Comparison of ENCODE assay signal across 8 cellular contexts in genomic region chr20:3846378-3846739, GRCh38. TPM values are rescaled to one million over a fixed set of nuclear protein-coding genes. Genes with fewer than 3 reads are reported as not detected.
DNase-seq lines count a peak whose midpoint lies in the region; ATAC-seq and TF ChIP-seq lines count a peak whose summit lies in the region.

No MANE protein-coding gene starts in this region.

- H3K79me2 ChIP-seq in hepatocyte, result peaks cover 43% of the 10 kb centered on the region

- TF ChIP-seq CTCF in hepatocyte (IDR thresholded peaks at IDR 0.05; ENCODE audit: poor library complexity), result no peak

- peak overlapping the region; percentile 100 for H2AFZ ChIP-seq in hepatocyte

- H3K4me3 Mint-ChIP-seq in activated CD4-positive, alpha-beta memory T cell treated with anti-CD3 and anti-CD28 coated beads, Interleukin-2, amount 10 ng/mL, durations not matched to agents 7 days and 5 days, result peak overlapping the region; percentile 87

- H3K36me3 ChIP-seq in H7 (replicated peaks; ENCODE audit: control insufficient read depth, insufficient read depth, low read length), result no peaks in the 10 kb centered on the region
- no peaks in the 10 kb centered on the region for H3K36me3 ChIP-seq in hepatocyte (replicated peaks; ENCODE audit: insufficient read depth, low read depth)

- no peak for ATAC-seq in HG03039 (IDR thresholded peaks at IDR 0.05; ENCODE audit: unreplicated experiment)
- no peak for ATAC-seq in GM18517 (IDR thresholded peaks at IDR 0.05; ENCODE audit: unreplicated experiment)
- ATAC-seq in GM21825 (IDR thresholded peaks at IDR 0.05; ENCODE audit: unreplicated experiment), result no peak

- DNase-seq in H7 (no peak), hepatocyte (ENCODE audit: low spot score) (no peak), NCI-H1694 treated with DMSO at 0.1 percent for 48 hours (lab: John Stamatoyannopoulos, UW) (no peak)
- no peak for DNase-seq in activated CD4-positive, alpha-beta memory T cell treated with anti-CD3 and anti-CD28 coated beads, Interleukin-2, amount 10 ng/mL, durations not matched to agents 7 days and 5 days

- CTCF ChIA-PET in activated CD4-positive, alpha-beta memory T cell treated with anti-CD3 and anti-CD28 coated beads, Interleukin-2, amount 10 ng/mL, durations not matched to agents 7 days and 5 days (lab: Charles Lee), result interaction anchor here (0.9 kb wide), 1 partner anchor 59 kb away, joined by 3 read pairs; no protein-coding TSS in a partner anchor

- H3K27ac ChIP-seq in hepatocyte, result peak overlapping the region; percentile 97
- peak overlapping the region; percentile 42 to 97 (median 91) for H3K27ac ChIP-seq in skin epidermis

- no peaks in the 10 kb centered on the region for H3K4me1 ChIP-seq in hepatocyte (ENCODE audit: insufficient read depth)

- peak overlapping the region; percentile 79 for H3K27ac Mint-ChIP-seq in activated CD4-positive, alpha-beta memory T cell treated with anti-CD3 and anti-CD28 coated beads, Interleukin-2, amount 10 ng/mL, durations not matched to agents 7 days and 5 days

- no peaks in the 10 kb centered on the region for H3K9me2 ChIP-seq in hepatocyte (replicated peaks; ENCODE audit: insufficient read depth)

- no peaks in the 10 kb centered on the region for H3K9me3 ChIP-seq in hepatocyte (ENCODE audit: low read depth)

- POLR2A ChIA-PET in activated CD4-positive, alpha-beta memory T cell treated with anti-CD3 and anti-CD28 coated beads, Interleukin-2, amount 10 ng/mL, durations not matched to agents 7 days and 5 days (lab: Charles Lee), result interaction anchor here (1.1 kb wide), 1 partner anchor 26 kb away, joined by 5 read pairs; the partner anchor contains the start of gene AP5S1

- no peaks in the 10 kb centered on the region for H4K20me1 ChIP-seq in hepatocyte (ENCODE audit: insufficient read depth, poor library complexity, severe bottlenecking)

- no peaks in the 10 kb centered on the region for H3K27me3 ChIP-seq in H7 (ENCODE audit: control insufficient read depth, insufficient read depth, low read length)
- no peaks in the 10 kb centered on the region for H3K27me3 ChIP-seq in hepatocyte

- peak overlapping the region; percentile 99 for H3K4me2 ChIP-seq in hepatocyte

- 1% methylated on average over 14 of the region's 22 CpGs for WGBS in hepatocyte (ENCODE audit: low lambda C conversion rate, missing lambda C conversion rate)

- no peaks in the 10 kb centered on the region for H3K27me3 Mint-ChIP-seq in activated CD4-positive, alpha-beta memory T cell treated with anti-CD3 and anti-CD28 coated beads, Interleukin-2, amount 10 ng/mL, durations not matched to agents 7 days and 5 days

- H3K9me3 Mint-ChIP-seq in activated CD4-positive, alpha-beta memory T cell treated with anti-CD3 and anti-CD28 coated beads, Interleukin-2, amount 10 ng/mL, durations not matched to agents 7 days and 5 days, result no peaks in the 10 kb centered on the region

- H3K4me3 ChIP-seq in H7 (ENCODE audit: insufficient read depth, low read depth, low read length) (peak overlapping the region; percentile 89), hepatocyte (peak overlapping the region; percentile 93), skin epidermis (peak overlapping the region; percentile 59 to 89 (median 81))

- peaks cover 38% of the 10 kb centered on the region for H3K4me1 Mint-ChIP-seq in activated CD4-positive, alpha-beta memory T cell treated with anti-CD3 and anti-CD28 coated beads, Interleukin-2, amount 10 ng/mL, durations not matched to agents 7 days and 5 days

- H3K36me3 Mint-ChIP-seq in activated CD4-positive, alpha-beta memory T cell treated with anti-CD3 and anti-CD28 coated beads, Interleukin-2, amount 10 ng/mL, durations not matched to agents 7 days and 5 days (ENCODE audit: low read depth), result peaks cover 12% of the 10 kb centered on the region

RNA-seq across cellular contexts. Expression of gene MAVS, which starts 0.3 kb away (rescaled TPM):
- 10.6 and 11.9 TPM in 2 replicates for total RNA-seq in H7 (2014; rRNA removed; shearing (Covaris generic))
- total RNA-seq in activated CD4-positive, alpha-beta memory T cell treated with anti-CD3 and anti-CD28 coated beads, Interleukin-2, amount 10 ng/mL, durations not matched to agents 7 days and 5 days, result 10 to 100 TPM; 31.1 to 31.6 TPM
- total RNA-seq in hepatocyte, result 21.9 and 24.7 TPM in 2 replicates
- 12.6 and 15.6 TPM in 2 replicates for polyA plus RNA-seq in hepatocyte

RNA-seq across cellular contexts. Expression of gene AP5S1, which starts 26.0 kb away (rescaled TPM):
- total RNA-seq in H7 (2014; rRNA removed; shearing (Covaris generic)), result 3.1 and 4.4 TPM in 2 replicates
- total RNA-seq in activated CD4-positive, alpha-beta memory T cell treated with anti-CD3 and anti-CD28 coated beads, Interleukin-2, amount 10 ng/mL, durations not matched to agents 7 days and 5 days, result 10 to 100 TPM; 12.7 to 15.5 TPM
- total RNA-seq in hepatocyte, result 13.8 and 15.9 TPM in 2 replicates
- polyA plus RNA-seq in hepatocyte, result 19.7 and 21.8 TPM in 2 replicates

RNA-seq across cellular contexts. Expression of gene PANK2, which starts 42.8 kb away (rescaled TPM):
- total RNA-seq in H7 (2014; rRNA removed; shearing (Covaris generic)), result 46.8 and 61.5 TPM in 2 replicates
- total RNA-seq in activated CD4-positive, alpha-beta memory T cell treated with anti-CD3 and anti-CD28 coated beads, Interleukin-2, amount 10 ng/mL, durations not matched to agents 7 days and 5 days, result 10 to 100 TPM; 63.3 to 63.8 TPM
- total RNA-seq in hepatocyte, result 37.4 and 37.6 TPM in 2 replicates
- 24.1 and 37.6 TPM in 2 replicates for polyA plus RNA-seq in hepatocyte

RNA-seq across cellular contexts. Expression of gene CDC25B, which starts 50.2 kb away (rescaled TPM):
- total RNA-seq in H7 (2014; rRNA removed; shearing (Covaris generic)), result 30.7 and 32.6 TPM in 2 replicates
- 100 to 1,000 TPM; 452 to 454 TPM for total RNA-seq in activated CD4-positive, alpha-beta memory T cell treated with anti-CD3 and anti-CD28 coated beads, Interleukin-2, amount 10 ng/mL, durations not matched to agents 7 days and 5 days
- 15.1 and 15.7 TPM in 2 replicates for total RNA-seq in hepatocyte
- 20.0 and 21.9 TPM in 2 replicates for polyA plus RNA-seq in hepatocyte

RNA-seq across cellular contexts. Expression of gene CENPB, which starts 59.8 kb away (rescaled TPM):
- total RNA-seq in H7 (2014; rRNA removed; shearing (Covaris generic)), result 57.7 and 74.5 TPM in 2 replicates
- 10 to 100 TPM; 67.0 to 68.0 TPM for total RNA-seq in activated CD4-positive, alpha-beta memory T cell treated with anti-CD3 and anti-CD28 coated beads, Interleukin-2, amount 10 ng/mL, durations not matched to agents 7 days and 5 days
- 40.9 and 46.7 TPM in 2 replicates for total RNA-seq in hepatocyte
- 17.6 and 21.2 TPM in 2 replicates for polyA plus RNA-seq in hepatocyte
